28 cellular contexts compared by ENCODE assay signal in genomic region chr9:6302417-6302816, GRCh38. TPM values are rescaled to one million over a fixed set of nuclear protein-coding genes. Genes with fewer than 3 reads are reported as not detected.
DNase-seq lines count a peak whose midpoint lies in the region; FAIRE-seq and TF ChIP-seq lines count a peak whose summit lies in the region.
"Had no signal": no experiment of that assay in that cellular context is flagged by ENCODE, and none has a peak within 500 bp of the region (broad histone marks: within the 10 kb centered on the region; RNA-seq: fewer than 3 reads in every experiment).

No MANE protein-coding gene starts in this region.

- FAIRE-seq in bronchial epithelial cell (lab: Jason Lieb, UNC) (peak; percentile 28), keratinocyte (lab: Jason Lieb, UNC) (peak; percentile 84)
- FAIRE-seq: A549, D721Med, GM12878, H54, small intestine had no signal

- H3K27me3 ChIP-seq in bronchial epithelial cell (ENCODE audit: control insufficient read depth, insufficient read depth, low read length): no peaks in the 10 kb centered on the region
- H3K27me3 ChIP-seq in keratinocyte (ENCODE audit: control insufficient read depth, extremely low read depth, insufficient read depth, low read length): no peaks in the 10 kb centered on the region
- no peaks in the 10 kb centered on the region for H3K27me3 ChIP-seq in H9 (ENCODE audit: insufficient read depth, low read length)
- H3K27me3 ChIP-seq: BLaER1 treated with 17β-estradiol and CSF1 and Interleukin-3, amounts not matched to agents 10 nM and 100 nM; vagina had no signal

- no peak overlapping the region for H2BK20ac ChIP-seq in H9 (ENCODE audit: low read depth, low read length, poor library complexity, severe bottlenecking)

- H3K4me3 ChIP-seq in bronchial epithelial cell (ENCODE audit: low read depth, low read length): no peak overlapping the region
- no peak overlapping the region for H3K4me3 ChIP-seq in keratinocyte (ENCODE audit: control insufficient read depth in 2 of 3, extremely low read depth in 1 of 3, insufficient read depth in 2 of 3, low read depth in 1 of 3, low read length in 3 of 3)
- H3K4me3 ChIP-seq: A549; BLaER1 treated with 17β-estradiol and CSF1 and Interleukin-3, amounts not matched to agents 10 nM and 100 nM; GM12878; vagina had no signal

- H3K4ac ChIP-seq in H9 (ENCODE audit: low read depth, low read length): no peak overlapping the region

- H3K4me2 ChIP-seq in keratinocyte (ENCODE audit: control insufficient read depth, extremely low read depth, insufficient read depth, low read depth, low read length) (peak overlapping the region; percentile 22), H9 (ENCODE audit: insufficient read depth, insufficient read length, low read length) (no peak overlapping the region)
- H3K4me2 ChIP-seq: A549; BLaER1 treated with 17β-estradiol and CSF1 and Interleukin-3, amounts not matched to agents 10 nM and 100 nM had no signal

- H4K91ac ChIP-seq in H9 (ENCODE audit: insufficient read length, low read depth, low read length): no peak overlapping the region

- no peaks in the 10 kb centered on the region for H3K79me2 ChIP-seq in keratinocyte (ENCODE audit: control insufficient read depth, insufficient read depth, low read length)
- no peaks in the 10 kb centered on the region for H3K79me2 ChIP-seq in H9 (ENCODE audit: insufficient read depth, low read length)

- H3K14ac ChIP-seq in H9 (ENCODE audit: insufficient read depth, low read length): no peak overlapping the region

- H2AFZ ChIP-seq in keratinocyte (ENCODE audit: control insufficient read depth, low read length): no peak overlapping the region
- no peak overlapping the region for H2AFZ ChIP-seq in H9 (ENCODE audit: low read length)

- H3K9me3 Mint-ChIP-seq in H9 (no peaks in the 10 kb centered on the region), osteocyte (ENCODE audit: unreplicated experiment) (no peaks in the 10 kb centered on the region)
- H3K9me3 Mint-ChIP-seq: nephron, T-cell had no signal

- H4K20me1 ChIP-seq in keratinocyte (ENCODE audit: control insufficient read depth, extremely low read depth, insufficient read depth, low read length) (no peaks in the 10 kb centered on the region), H9 (ENCODE audit: control insufficient read depth, insufficient read depth, insufficient read length) (no peaks in the 10 kb centered on the region)
- H4K20me1 ChIP-seq: BLaER1 treated with 17β-estradiol and CSF1 and Interleukin-3, amounts not matched to agents 10 nM and 100 nM had no signal

- H2BK12ac ChIP-seq in H9 (ENCODE audit: insufficient read length, low read depth, low read length): no peak overlapping the region

- H2BK120ac ChIP-seq in H9 (ENCODE audit: low read depth, low read length, poor library complexity, severe bottlenecking): no peak overlapping the region

- H3K4me1 Mint-ChIP-seq in H9: no peaks in the 10 kb centered on the region
- no peaks in the 10 kb centered on the region for H3K4me1 Mint-ChIP-seq in osteocyte (ENCODE audit: unreplicated experiment)
- H3K4me1 Mint-ChIP-seq: nephron, T-cell had no signal

- H3K4me3 Mint-ChIP-seq in H9 (no peak overlapping the region), osteocyte (ENCODE audit: unreplicated experiment) (no peak overlapping the region)
- H3K4me3 Mint-ChIP-seq: nephron, T-cell had no signal

- H3K9ac ChIP-seq in keratinocyte (ENCODE audit: control insufficient read depth, extremely low read depth, insufficient read depth, low read length): no peak overlapping the region
- H3K9ac ChIP-seq in H9 (ENCODE audit: extremely low read depth, insufficient read length, low read length): no peak overlapping the region
- H3K9ac ChIP-seq: BLaER1 treated with 17β-estradiol and CSF1 and Interleukin-3, amounts not matched to agents 10 nM and 100 nM had no signal

- H3K9me3 ChIP-seq in keratinocyte (ENCODE audit: control insufficient read depth, low read depth, low read length): no peaks in the 10 kb centered on the region
- H3K9me3 ChIP-seq in H9 (ENCODE audit: control insufficient read depth, low read depth, low read length): no peaks in the 10 kb centered on the region
- H3K9me3 ChIP-seq: A549; BLaER1 treated with 17β-estradiol and CSF1 and Interleukin-3, amounts not matched to agents 10 nM and 100 nM; vagina had no signal

- no peaks in the 10 kb centered on the region for H3K9me1 ChIP-seq in keratinocyte (ENCODE audit: control insufficient read depth, extremely low read depth, insufficient read depth, low read length)

- H3K4me1 ChIP-seq in keratinocyte (ENCODE audit: control insufficient read depth, extremely low read depth, insufficient read depth, low read length) (peaks cover 9% of the 10 kb centered on the region), H9 (ENCODE audit: insufficient read depth, low read length) (no peaks in the 10 kb centered on the region)
- H3K4me1 ChIP-seq: A549, vagina had no signal

- no peak overlapping the region for H4K5ac ChIP-seq in H9 (ENCODE audit: insufficient read length, low read depth, low read length)

- H4K8ac ChIP-seq in H9 (replicated peaks; ENCODE audit: insufficient read length, low read depth, low read length): no peak overlapping the region

- H3K56ac ChIP-seq in H9 (ENCODE audit: insufficient read length, low read depth, low read length): no peak overlapping the region

- no peaks in the 10 kb centered on the region for H3K79me1 ChIP-seq in H9 (ENCODE audit: insufficient read depth, low read depth, low read length, poor library complexity, severe bottlenecking)

- no peak overlapping the region for H3K27ac ChIP-seq in keratinocyte (ENCODE audit: control insufficient read depth, insufficient read depth, low read length)
- no peak overlapping the region for H3K27ac ChIP-seq in H9 (ENCODE audit: insufficient read length, low read depth, low read length)
- H3K27ac ChIP-seq: A549; BLaER1 treated with 17β-estradiol and CSF1 and Interleukin-3, amounts not matched to agents 10 nM and 100 nM; vagina had no signal

- no peak overlapping the region for H2AK5ac ChIP-seq in H9 (ENCODE audit: insufficient read length, low read length)

- no peaks in the 10 kb centered on the region for H3K36me3 Mint-ChIP-seq in H9 (ENCODE audit: insufficient read depth in 1 of 3, low read depth in 3 of 3)
- no peaks in the 10 kb centered on the region for H3K36me3 Mint-ChIP-seq in osteocyte (ENCODE audit: unreplicated experiment)
- H3K36me3 Mint-ChIP-seq: T-cell had no signal

- DNase-seq in AG20443 (ENCODE audit: low spot score) (peak; percentile 9), HT1080 (ENCODE audit: low read depth) (peak; percentile 6), bronchial epithelial cell (ENCODE audit: low read depth) (peak; percentile 98), keratinocyte (ENCODE audit: low read depth, low spot score) (peak; percentile 17), pons (ENCODE audit: low spot score) (no peak), H9 (no peak), osteocyte (ENCODE audit: extremely low spot score, unreplicated experiment) (no peak)
- no peak for DNase-seq in activated CD8-positive, alpha-beta memory T cell treated with anti-CD3 and anti-CD28 coated beads, Interleukin-2, amount 50 U/mL, for 48 hours
- DNase-seq: amygdala; cerebellar nuclear complex; effector memory CD4-positive, alpha-beta T cell; GF-D8; kidney glomerular epithelial cell; NCI-H2029; NCI-H510A; small intestine; stimulated activated CD4-positive, alpha-beta T cell treated with anti-CD3 and anti-CD28 coated beads, Interleukin-4, amount 100 ng/mL, for 4 hours; T-cell had no signal

- H3K27ac Mint-ChIP-seq in H9: no peak overlapping the region
- no peak overlapping the region for H3K27ac Mint-ChIP-seq in osteocyte (ENCODE audit: unreplicated experiment)
- H3K27ac Mint-ChIP-seq: nephron, T-cell had no signal

- no peak overlapping the region for H2BK15ac ChIP-seq in H9 (ENCODE audit: low read depth, low read length)

- H3K23ac ChIP-seq in H9 (ENCODE audit: insufficient read length, low read depth, low read length): no peak overlapping the region

- H3K23me2 ChIP-seq in H9 (ENCODE audit: insufficient read length, low read depth, low read length, poor library complexity, severe bottlenecking): no peaks in the 10 kb centered on the region

- no peak overlapping the region for H3T11ph ChIP-seq in H9 (ENCODE audit: low read length)

- H3K18ac ChIP-seq in H9 (ENCODE audit: insufficient read length, low read depth, low read length): no peak overlapping the region

- TF ChIP-seq CTCF in bronchial epithelial cell (IDR thresholded peaks at IDR 0.05; ENCODE audit: insufficient read depth, low read length, severe bottlenecking) (no peak), keratinocyte (optimal IDR thresholded peaks at IDR 0.05 in 1 of 3, IDR thresholded peaks at IDR 0.05 in 1 of 3, conservative IDR thresholded peaks at IDR 0.05 in 1 of 3; ENCODE audit: extremely low read depth in 1 of 3, insufficient read depth in 2 of 3, low read length in 3 of 3) (no peak), H9 (conservative IDR thresholded peaks at IDR 0.05) (no peak), osteocyte (IDR thresholded peaks at IDR 0.05) (no peak)

- H3K36me3 ChIP-seq in bronchial epithelial cell (ENCODE audit: control insufficient read depth, insufficient read depth, low read length) (no peaks in the 10 kb centered on the region), keratinocyte (ENCODE audit: control insufficient read depth in 2 of 2, extremely low read depth in 1 of 2, insufficient read depth in 2 of 2, low read length in 2 of 2) (no peaks in the 10 kb centered on the region)
- H3K36me3 ChIP-seq: BLaER1 treated with 17β-estradiol and CSF1 and Interleukin-3, amounts not matched to agents 10 nM and 100 nM; vagina had no signal

- dilution Hi-C loops in keratinocyte (cut with MboI; ENCODE audit: extremely low pct_ligation_motif_present, low sequenced_read_pairs): loop anchor here (25.0 kb wide), 1 partner anchor 90 kb away; the partner anchor contains the start of gene IL33

- H2BK5ac ChIP-seq in H9 (ENCODE audit: insufficient read length, low read length): no peak overlapping the region

- no peaks in the 10 kb centered on the region for H3K27me3 Mint-ChIP-seq in H9 (ENCODE audit: low read depth)
- H3K27me3 Mint-ChIP-seq in osteocyte (ENCODE audit: unreplicated experiment): peaks cover 27% of the 10 kb centered on the region

RNA-seq across cellular contexts. Expression of gene TPD52L3, which starts 25.8 kb away (rescaled TPM):
- total RNA-seq in HT1080 (2014; rRNA removed; shearing (Covaris generic)): not detected in 2 replicates
- polyA plus RNA-seq in HT1080 (2015; cell fraction: cytosol; rRNA removed): not detected in 2 replicates
- polyA plus RNA-seq in HT1080 (2015; cell fraction: nucleus; rRNA removed): not detected in 2 replicates
- total RNA-seq in bronchial epithelial cell: not detected in 2 replicates
- polyA plus RNA-seq in keratinocyte: not detected in 3 replicates
- polyA plus RNA-seq in keratinocyte (2011; ENCODE audit: low read depth): not detected
- not detected in 2 replicates for polyA plus RNA-seq in keratinocyte (2011; cell fraction: cytosol; rRNA removed)
- not detected in 2 replicates for polyA plus RNA-seq in keratinocyte (2011; cell fraction: nucleus; rRNA removed)
- not detected in 2 replicates for polyA plus RNA-seq in keratinocyte (2012; ENCODE audit: low replicate concordance)
- polyA minus RNA-seq in keratinocyte: not detected in 3 replicates
- polyA minus RNA-seq in keratinocyte (2011; cell fraction: cytosol; rRNA and poly(A)+ RNA removed): not detected
- polyA minus RNA-seq in keratinocyte (2011; cell fraction: nucleus; rRNA and poly(A)+ RNA removed): not detected in 2 replicates
- total RNA-seq in H9 (2021): not detected in 2 replicates
- not detected in 2 replicates for total RNA-seq in osteocyte
- total RNA-seq: GM12878, posterior vena cava, Right ventricle myocardium inferior, subcutaneous adipose tissue, T-cell, vagina had no signal
- polyA plus RNA-seq: A549, GM12878, small intestine had no signal

Comparison
In these comparisons a context has a peak if more than half of its experiments do, and no peak if none do; other contexts are left out.
1. DNase-seq: peak in AG20443 (single experiment), HT1080 (single experiment), bronchial epithelial cell (single experiment) and keratinocyte (single experiment); none in pons (single experiment), H9 (single experiment), osteocyte (single experiment) and activated CD8-positive, alpha-beta memory T cell treated with anti-CD3 and anti-CD28 coated beads, Interleukin-2, amount 50 U/mL, for 48 hours (single experiment).